Comparison of ENCODE assay signal across 11 cellular contexts in the genomic region with DNA sequence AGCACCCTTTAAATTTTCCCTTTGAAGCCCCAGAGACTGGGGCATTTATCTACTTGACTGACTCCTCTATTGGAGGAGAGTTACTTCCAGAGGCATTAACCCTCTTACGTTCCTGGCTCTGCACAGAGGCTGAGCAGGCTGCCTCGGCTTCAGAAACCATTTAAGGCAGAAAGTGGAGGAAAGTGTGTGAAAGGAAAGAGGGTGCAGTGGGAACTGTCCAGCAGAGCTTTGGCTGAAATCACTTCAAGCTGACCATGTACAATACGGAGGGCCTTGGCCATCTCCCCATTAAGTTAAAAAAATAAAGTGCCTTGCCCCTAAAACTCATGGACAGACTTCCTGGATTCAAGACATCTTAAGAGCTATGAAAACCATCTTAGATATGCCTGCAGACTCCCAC.
DNase-seq lines count a peak whose midpoint lies in the region; ATAC-seq and TF ChIP-seq lines count a peak whose summit lies in the region.
"Had no signal": no experiment of that assay in that cellular context is flagged by ENCODE, and none has a peak within 500 bp of the region (broad histone marks: within the 10 kb centered on the region; RNA-seq: fewer than 3 reads in every experiment).

No MANE protein-coding gene starts in this region.

- no peak overlapping the region for H3K27ac Mint-ChIP-seq in activated CD4-positive, alpha-beta T cell treated with anti-CD3 and anti-CD28 coated beads, Interleukin-2, amount 10 ng/mL, durations not matched to agents 7 days and 5 days

- TF ChIP-seq POLR2A in erythroblast (IDR thresholded peaks at IDR 0.05; ENCODE audit: low read length) = no peak

- DNase-seq in activated CD4-positive, alpha-beta T cell treated with anti-CD3 and anti-CD28 coated beads, Interleukin-2, amount 10 ng/mL, durations not matched to agents 7 days and 5 days = peak; percentile 18
- DNase-seq in activated CD4-positive, alpha-beta T cell treated with anti-CD3 and anti-CD28 coated beads, Interleukin-2, amount 50 U/mL, for 4 hours = no peak
- DNase-seq in RWPE1 (ENCODE audit: low spot score) = peak; percentile 12
- peak; percentile 13 to 16 for DNase-seq in erythroblast (lab: John Stamatoyannopoulos, UW)
- peak; percentile 27 for DNase-seq in renal cortical epithelial cell (ENCODE audit: low read depth)
- no peak for DNase-seq in NCI-H748 (lab: John Stamatoyannopoulos, UW; ENCODE audit: unreplicated experiment)
- DNase-seq: central memory CD4-positive, alpha-beta T cell; stimulated activated naive CD4-positive, alpha-beta T cell had no signal

- no peaks in the 10 kb centered on the region for H3K9me3 Mint-ChIP-seq in activated CD4-positive, alpha-beta T cell treated with anti-CD3 and anti-CD28 coated beads, Interleukin-2, amount 10 ng/mL, durations not matched to agents 7 days and 5 days

- no peaks in the 10 kb centered on the region for H3K36me3 Mint-ChIP-seq in activated CD4-positive, alpha-beta T cell treated with anti-CD3 and anti-CD28 coated beads, Interleukin-2, amount 10 ng/mL, durations not matched to agents 7 days and 5 days (ENCODE audit: low read depth)

- H3K4me3 Mint-ChIP-seq in activated CD4-positive, alpha-beta T cell treated with anti-CD3 and anti-CD28 coated beads, Interleukin-2, amount 10 ng/mL, durations not matched to agents 7 days and 5 days = no peak overlapping the region

- H3K27ac ChIP-seq in RWPE1 = no peak overlapping the region
- H3K27ac ChIP-seq: SJSA1 had no signal

- peaks cover 21% of the 10 kb centered on the region for H3K27me3 Mint-ChIP-seq in activated CD4-positive, alpha-beta T cell treated with anti-CD3 and anti-CD28 coated beads, Interleukin-2, amount 10 ng/mL, durations not matched to agents 7 days and 5 days

- CTCF ChIA-PET in activated CD4-positive, alpha-beta T cell treated with anti-CD3 and anti-CD28 coated beads, Interleukin-2, amount 10 ng/mL, durations not matched to agents 7 days and 5 days (lab: Charles Lee) = interaction anchor here (1.1 kb wide), 1 partner anchor 9 kb away, joined by 3 read pairs; no protein-coding TSS in a partner anchor
- CTCF ChIA-PET in RWPE1 (lab: Yijun Ruan, JAX) = interaction anchor here (0.6 kb wide), 1 partner anchor 169 kb away, joined by 3 read pairs; no protein-coding TSS in a partner anchor

- ATAC-seq in HG03439 (IDR thresholded peaks at IDR 0.05; ENCODE audit: unreplicated experiment) = no peak
- no peak for ATAC-seq in GM21423 (IDR thresholded peaks at IDR 0.05; ENCODE audit: unreplicated experiment)

- TF ChIP-seq CTCF in RWPE1 (conservative IDR thresholded peaks at IDR 0.05; ENCODE audit: low read depth) = no peak

- POLR2A ChIA-PET in activated CD4-positive, alpha-beta T cell treated with anti-CD3 and anti-CD28 coated beads, Interleukin-2, amount 10 ng/mL, durations not matched to agents 7 days and 5 days (lab: Charles Lee) = no interaction called here
- POLR2A ChIA-PET in RWPE1 (lab: Yijun Ruan, JAX; ENCODE audit: low non-redundant PET) = no interaction called here

- H3K4me1 Mint-ChIP-seq in activated CD4-positive, alpha-beta T cell treated with anti-CD3 and anti-CD28 coated beads, Interleukin-2, amount 10 ng/mL, durations not matched to agents 7 days and 5 days = peaks cover 15% of the 10 kb centered on the region

Comparison
In these comparisons a context has a peak if more than half of its experiments do, and no peak if none do; other contexts are left out.
1. DNase-seq: peak in activated CD4-positive, alpha-beta T cell treated with anti-CD3 and anti-CD28 coated beads, Interleukin-2, amount 10 ng/mL, durations not matched to agents 7 days and 5 days (single experiment), RWPE1 (single experiment), erythroblast (2 of 2) and renal cortical epithelial cell (single experiment); none in activated CD4-positive, alpha-beta T cell treated with anti-CD3 and anti-CD28 coated beads, Interleukin-2, amount 50 U/mL, for 4 hours (0 of 2) and NCI-H748 (single experiment).